Comparison of ENCODE assay signal across 21 cellular contexts in genomic region chr1:1946540-1946939, GRCh38. TPM values are rescaled to one million over a fixed set of nuclear protein-coding genes. Genes with fewer than 3 reads are reported as not detected.
DNase-seq lines count a peak whose midpoint lies in the region; ATAC-seq, FAIRE-seq and TF ChIP-seq lines count a peak whose summit lies in the region.
"Had no signal": no experiment of that assay in that cellular context is flagged by ENCODE, and none has a peak within 500 bp of the region (broad histone marks: within the 10 kb centered on the region; RNA-seq: fewer than 3 reads in every experiment).

No MANE protein-coding gene starts in this region.

- TF ChIP-seq POLR2A in body of pancreas (IDR thresholded peaks at IDR 0.05) = no peak
- TF ChIP-seq POLR2A in esophagus muscularis mucosa (IDR thresholded peaks at IDR 0.05; ENCODE audit: low read depth) = no peak

- peaks cover 3 to 18% (median 9%) of the 10 kb centered on the region in 7 donors for H3K9me3 Mint-ChIP-seq in CD14-positive monocyte
- H3K9me3 Mint-ChIP-seq: effector memory CD8-positive, alpha-beta T cell had no signal

- H3K27me3 Mint-ChIP-seq in CD14-positive monocyte (ENCODE audit: low read depth in 3 of 3) = peaks cover 4 to 15% (median 12%) of the 10 kb centered on the region in 3 donors
- H3K27me3 Mint-ChIP-seq: activated CD4-positive, alpha-beta memory T cell treated with anti-CD3 and anti-CD28 coated beads, Interleukin-2, amount 10 ng/mL, durations not matched to agents 7 days and 5 days had no signal

- no peaks in the 10 kb centered on the region for H3K36me3 ChIP-seq in body of pancreas (replicated peaks in 1 of 2; ENCODE audit: insufficient read depth in 1 of 2, low read depth in 2 of 2)
- no peaks in the 10 kb centered on the region for H3K36me3 ChIP-seq in psoas muscle (ENCODE audit: insufficient read depth in 1 of 2, low read depth in 1 of 2)
- no peaks in the 10 kb centered on the region for H3K36me3 ChIP-seq in esophagus muscularis mucosa

- H3K27ac ChIP-seq in body of pancreas (no peak overlapping the region), psoas muscle (no peak overlapping the region), esophagus muscularis mucosa (replicated peaks in 1 of 4) (no peak overlapping the region)
- H3K27ac ChIP-seq: foreskin keratinocyte, VCaP had no signal

- intact Hi-C loops in body of pancreas (cut with DNase I) = loop anchor here (5.0 kb wide), 1 partner anchor 96 kb away; no protein-coding TSS in a partner anchor
- intact Hi-C loops in left cardiac atrium (cut with DNase I) = loop anchor here in 1 of 2 donors (5.0 kb wide), 1 partner anchor 96 kb away; no protein-coding TSS in a partner anchor
- intact Hi-C loops in psoas muscle (cut with DNase I) = no loop called here
- intact Hi-C loops in esophagus muscularis mucosa (cut with DNase I) = no loop called here
- intact Hi-C loops in CD14-positive monocyte (cut with micrococcal nuclease) = no loop called here

- 28 to 40% methylated on average over 2 to 11 of the region's 11 CpGs for WGBS in body of pancreas, 2 donors
- WGBS in psoas muscle, 3 donors = 14 to 25% (median 14%) methylated on average over 11 of the region's 11 CpGs
- 39% methylated on average over 7 of the region's 11 CpGs for WGBS in esophagus muscularis mucosa

- H3K9me3 ChIP-seq in body of pancreas (no peaks in the 10 kb centered on the region), psoas muscle (no peaks in the 10 kb centered on the region), esophagus muscularis mucosa (no peaks in the 10 kb centered on the region)

- H3K4me1 ChIP-seq in body of pancreas = peaks cover 7% of the 10 kb centered on the region
- H3K4me1 ChIP-seq in psoas muscle = no peaks in the 10 kb centered on the region
- peaks cover 3 to 20% (median 17%) of the 10 kb centered on the region in 4 donors for H3K4me1 ChIP-seq in esophagus muscularis mucosa

- no peak overlapping the region for H3K27ac Mint-ChIP-seq in CD14-positive monocyte
- H3K27ac Mint-ChIP-seq: activated CD4-positive, alpha-beta memory T cell treated with anti-CD3 and anti-CD28 coated beads, Interleukin-2, amount 10 ng/mL, durations not matched to agents 7 days and 5 days; effector memory CD8-positive, alpha-beta T cell had no signal

- H3K4me3 Mint-ChIP-seq in CD14-positive monocyte = no peak overlapping the region
- H3K4me3 Mint-ChIP-seq: activated CD4-positive, alpha-beta memory T cell treated with anti-CD3 and anti-CD28 coated beads, Interleukin-2, amount 10 ng/mL, durations not matched to agents 7 days and 5 days; effector memory CD8-positive, alpha-beta T cell; naive thymus-derived CD8-positive, alpha-beta T cell; T-cell had no signal

- TF ChIP-seq EP300 in esophagus muscularis mucosa (IDR thresholded peaks at IDR 0.05) = no peak

- ATAC-seq in body of pancreas (no peak), left cardiac atrium (peak; percentile 20 to 88), psoas muscle (peak in 1 of 4 donors; percentile 27)
- ATAC-seq: effector memory CD8-positive, alpha-beta T cell; foreskin keratinocyte; naive thymus-derived CD8-positive, alpha-beta T cell; T-cell had no signal

- H3K27me3 ChIP-seq in body of pancreas (no peaks in the 10 kb centered on the region), psoas muscle (ENCODE audit: insufficient read depth in 3 of 3, low read length in 2 of 3) (peaks cover 0 to 54% (median 0%) of the 10 kb centered on the region in 3 donors), esophagus muscularis mucosa (peaks cover 0 to 53% (median 0%) of the 10 kb centered on the region in 4 donors)

- DNase-seq in GM03348 (ENCODE audit: low spot score) = peak; percentile 40
- DNase-seq in body of pancreas = peak; percentile 29 to 54 (median 40)
- DNase-seq in left cardiac atrium = peak; percentile 55
- peak; percentile 55 to 82 for DNase-seq in psoas muscle
- DNase-seq in esophagus muscularis mucosa (ENCODE audit: extremely low spot score) = no peak
- no peak for DNase-seq in CD14-positive monocyte (ENCODE audit: low spot score)
- no peak for DNase-seq in NCI-H2227 (lab: John Stamatoyannopoulos, UW; ENCODE audit: unreplicated experiment)
- DNase-seq in urothelium cell line (ENCODE audit: low spot score) = no peak
- DNase-seq: activated CD4-positive, alpha-beta memory T cell treated with anti-CD3 and anti-CD28 coated beads, Interleukin-2, amount 10 ng/mL, durations not matched to agents 7 days and 5 days; effector memory CD8-positive, alpha-beta T cell; foreskin keratinocyte; GDM1; KBM-7; NCI-H1092; stimulated activated CD4-positive, alpha-beta T cell treated with anti-CD3 and anti-CD28 coated beads, Interleukin-12 subunit alpha, Interleukin-12 subunit beta, amount 100 ng/mL, for 4 hours; T-cell had no signal

- H3K4me1 Mint-ChIP-seq in CD14-positive monocyte = peaks cover 6% of the 10 kb centered on the region

- TF ChIP-seq CTCF in body of pancreas (IDR thresholded peaks at IDR 0.05) (no peak), psoas muscle (IDR thresholded peaks at IDR 0.05) (no peak), esophagus muscularis mucosa (IDR thresholded peaks at IDR 0.05) (no peak), CD14-positive monocyte (IDR thresholded peaks at IDR 0.05) (no peak)

- H3K36me3 Mint-ChIP-seq in CD14-positive monocyte = no peaks in the 10 kb centered on the region
- H3K36me3 Mint-ChIP-seq: T-cell had no signal

- no peak for FAIRE-seq in urothelium cell line (lab: Jason Lieb, UNC)
- FAIRE-seq: GM12891 had no signal

- H3K4me3 ChIP-seq in body of pancreas (no peak overlapping the region), psoas muscle (no peak overlapping the region), esophagus muscularis mucosa (no peak overlapping the region)

RNA-seq across cellular contexts. Expression of gene TMEM52, which starts 27.5 kb away (rescaled TPM):
- total RNA-seq in body of pancreas (100 to 1,000 TPM in 1 of 2 donors, 10 to 100 TPM in 1; 65.6 to 107 TPM), left cardiac atrium (under 1 TPM; 0.68 to 0.82 TPM), psoas muscle (100 to 1,000 TPM in 1 of 4 donors, 10 to 100 TPM in 3; 37.2 to 107 (median 53.4) TPM), esophagus muscularis mucosa (1 to 10 TPM in 3 of 4 donors, not detected in 1; 1.4 to 6.3 (median 4.2) TPM)
- polyA plus RNA-seq in psoas muscle (100 to 1,000 TPM in 2 of 3 donors, 10 to 100 TPM in 1; 42.0 to 137 (median 114) TPM), CD14-positive monocyte (not detected)
- total RNA-seq: activated CD4-positive, alpha-beta memory T cell treated with anti-CD3 and anti-CD28 coated beads, Interleukin-2, amount 10 ng/mL, durations not matched to agents 7 days and 5 days had no signal

RNA-seq across cellular contexts. Expression of gene CALML6, which starts 31.5 kb away (rescaled TPM):
- total RNA-seq in body of pancreas (1 to 10 TPM; 1.0 to 4.3 TPM), left cardiac atrium (under 1 TPM in 1 of 2 donors, not detected in 1; 0.21 TPM), psoas muscle (10 to 100 TPM in 2 of 4 donors, 1 to 10 TPM in 2; 4.2 to 54.5 (median 16.0) TPM), esophagus muscularis mucosa (not detected)
- polyA plus RNA-seq in psoas muscle (10 to 100 TPM in 2 of 3 donors, 1 to 10 TPM in 1; 9.7 to 75.4 (median 49.8) TPM), CD14-positive monocyte (not detected)
- total RNA-seq: foreskin keratinocyte, lung microvascular endothelial cell had no signal
- polyA plus RNA-seq: naive thymus-derived CD8-positive, alpha-beta T cell had no signal

RNA-seq across cellular contexts. Expression of gene GNB1, which starts 55.7 kb away (rescaled TPM):
- 10 to 100 TPM; 71.3 to 79.1 TPM for total RNA-seq in body of pancreas
- total RNA-seq in left cardiac atrium = 100 to 1,000 TPM; 188 to 206 TPM
- total RNA-seq in psoas muscle = 10 to 100 TPM; 68.0 to 90.3 (median 75.9) TPM
- 100 to 1,000 TPM in 1 of 3 donors, 10 to 100 TPM in 2; 32.3 to 100 (median 58.4) TPM for polyA plus RNA-seq in psoas muscle
- 100 to 1,000 TPM; 124 to 166 (median 161) TPM for total RNA-seq in esophagus muscularis mucosa
- 100 to 1,000 TPM in 1 of 2 donors, 10 to 100 TPM in 1; 41.9 to 111 TPM for polyA plus RNA-seq in CD14-positive monocyte

RNA-seq across cellular contexts. Expression of gene CFAP74, which starts 57.0 kb away (rescaled TPM):
- total RNA-seq in body of pancreas = under 1 TPM in 1 of 2 donors, not detected in 1; under 0.01 TPM
- total RNA-seq in left cardiac atrium = not detected
- total RNA-seq in psoas muscle = not detected
- under 1 TPM in 2 of 3 donors, not detected in 1; 0.01 to 0.05 TPM for polyA plus RNA-seq in psoas muscle
- not detected for total RNA-seq in esophagus muscularis mucosa
- not detected for polyA plus RNA-seq in CD14-positive monocyte
- total RNA-seq: activated CD4-positive, alpha-beta memory T cell treated with anti-CD3 and anti-CD28 coated beads, Interleukin-2, amount 10 ng/mL, durations not matched to agents 7 days and 5 days; lung microvascular endothelial cell; naive thymus-derived CD8-positive, alpha-beta T cell; T-cell had no signal
- polyA plus RNA-seq: BJ; naive thymus-derived CD8-positive, alpha-beta T cell had no signal

Comparison
In these comparisons a context has a peak if more than half of its experiments do, and no peak if none do; other contexts are left out.
1. DNase-seq: peak in GM03348 (single experiment), body of pancreas (4 of 4), left cardiac atrium (single experiment) and psoas muscle (2 of 2); none in esophagus muscularis mucosa (single experiment), CD14-positive monocyte (single experiment), NCI-H2227 (single experiment) and urothelium cell line (single experiment).
2. RNA of gene TMEM52, which starts 27.5 kb away (total RNA-seq): 65.6 to 107 TPM in body of pancreas and 37.2 to 107 TPM in psoas muscle; 1.4 to 6.3 TPM in esophagus muscularis mucosa and 0.68 to 0.82 TPM in left cardiac atrium; every median in the first group is over 4 times any median in the second.